In genomic region chr5:109454726-109455505, GRCh38 we compare ENCODE assay signal across 1 cellular context.
TF ChIP-seq lines count a peak whose summit lies in the region.

No MANE protein-coding gene starts in this region.

TF ChIP-seq in GM12878, 131 proteins besides CTCF, POLR2A, EP300 and RAD21:
- TF ChIP-seq CUX1 (IDR thresholded peaks at IDR 0.05; ENCODE audit: insufficient replicate concordance, low read depth, low read length) (no peak), BMI1 (IDR thresholded peaks at IDR 0.05; ENCODE audit: borderline replicate concordance) (no peak), USF2 (IDR thresholded peaks at IDR 0.05; ENCODE audit: borderline replicate concordance, low read depth, low read length) (no peak)
